Comparison of ENCODE assay signal across 17 cellular contexts in genomic region chr1:222914861-222915632, GRCh38.
DNase-seq lines count a peak whose midpoint lies in the region; ATAC-seq, FAIRE-seq and TF ChIP-seq lines count a peak whose summit lies in the region.
"Had no signal": no experiment of that assay in that cellular context is flagged by ENCODE, and none has a peak within 500 bp of the region (broad histone marks: within the 10 kb centered on the region; RNA-seq: fewer than 3 reads in every experiment).

No MANE protein-coding gene starts in this region.

- WGBS in pancreas, 2 donors: 96 to 97% methylated on average over 2 of the region's 2 CpGs

- no peaks in the 10 kb centered on the region for H4K20me1 ChIP-seq in PC-9 (ENCODE audit: insufficient read depth)

- H3K27ac ChIP-seq in PC-9 (peak overlapping the region; percentile 43; the same call in 1 of the 2 replicates), pancreas (no peak overlapping the region)
- H3K27ac ChIP-seq: esophagus muscularis mucosa, neutrophil had no signal

- FAIRE-seq in pancreas (lab: Jason Lieb, UNC): no peak
- FAIRE-seq: GM12891 had no signal

- intact Hi-C loops in PC-9 (cut with micrococcal nuclease; ENCODE audit: unreplicated experiment) (no loop called here), pancreas (cut with DNase I) (no loop called here), head of caudate nucleus (cut with DNase I) (no loop called here)

- POLR2A ChIA-PET in PC-9 (lab: Charles Lee; ENCODE audit: unreplicated experiment): no interaction called here

- TF ChIP-seq CTCF in PC-9 (conservative IDR thresholded peaks at IDR 0.05): 0 out of 2 replicates have a peak, but pooled peaks have one; percentile 24
- TF ChIP-seq CTCF in fibroblast of mammary gland (conservative IDR thresholded peaks at IDR 0.05; ENCODE audit: control insufficient read depth, insufficient read depth, low read depth, low read length): peak; percentile 45
- no peak for TF ChIP-seq CTCF in pancreas (IDR thresholded peaks at IDR 0.05)

- peaks cover 7% of the 10 kb centered on the region; the same call in 1 of the 2 replicates for H3F3A ChIP-seq in PC-9 (ENCODE audit: insufficient read depth, low read depth)

- H3K9me3 ChIP-seq in PC-9 (ENCODE audit: insufficient read depth, low read depth) (peaks cover 11% of the 10 kb centered on the region; the same call in 1 of the 2 replicates), pancreas (no peaks in the 10 kb centered on the region)

- H3K4me3 ChIP-seq in PC-9: no peak overlapping the region
- no peak overlapping the region for H3K4me3 ChIP-seq in fibroblast of mammary gland (ENCODE audit: control insufficient read depth, low read depth, low read length)
- H3K4me3 ChIP-seq in pancreas: no peak overlapping the region
- H3K4me3 ChIP-seq: esophagus muscularis mucosa had no signal

- no peaks in the 10 kb centered on the region for H3K9me2 ChIP-seq in PC-9 (ENCODE audit: insufficient read depth)

- H3K79me2 ChIP-seq in PC-9 (ENCODE audit: low read depth): no peaks in the 10 kb centered on the region

- H3K36me3 ChIP-seq in PC-9 (ENCODE audit: low read depth) (no peaks in the 10 kb centered on the region), pancreas (no peaks in the 10 kb centered on the region)
- H3K36me3 ChIP-seq: esophagus muscularis mucosa, neutrophil had no signal

- H2AFZ ChIP-seq in PC-9: no peak overlapping the region

- CTCF ChIA-PET in PC-9 (lab: Charles Lee): no interaction called here

- ATAC-seq in pancreas (peak in 3 of 4 donors; percentile 21 to 59 (median 24)), esophagus mucosa (no peak)

- in situ Hi-C loops in Caki2 (cut with HindIII; ENCODE audit: low pct_unique_long_range_greater_than_20kb, low sequenced_read_pairs): no loop called here

- H3K4me1 ChIP-seq in PC-9 (replicated peaks; ENCODE audit: insufficient read depth) (peaks cover 29% of the 10 kb centered on the region), pancreas (peaks cover 0 to 3% (median 0%) of the 10 kb centered on the region in 3 donors)

- H3K4me2 ChIP-seq in PC-9: peak overlapping the region; percentile 3; the same call in 1 of the 2 replicates

- no TSS peak for BruUV-seq in PC-9 (replicated peaks; lab: Mats Ljungman, UMichigan)

- DNase-seq in Caki2 (ENCODE audit: low read depth) (peak; percentile 39), PC-9 (peak in 1 of 2 experiments; percentile 80), fibroblast of mammary gland (ENCODE audit: low read depth) (peak; percentile 95), pancreas (no peak), head of caudate nucleus (no peak), GDM1 (lab: John Stamatoyannopoulos, UW) (no peak)
- DNase-seq in central memory CD4-positive, alpha-beta T cell: no peak
- DNase-seq: activated CD4-positive, alpha-beta T cell treated with anti-CD3 and anti-CD28 coated beads for 4 hours; activated naive CD8-positive, alpha-beta T cell treated with anti-CD3 and anti-CD28 coated beads, Interleukin-2, amount 10 ng/mL, durations not matched to agents 7 days and 5 days; DND-41; NCI-H2029 treated with DMSO at 0.1 percent for 48 hours; NCI-H748 treated with DMSO at 0.1 percent for 48 hours; RPMI8226 had no signal

- H3K27me3 ChIP-seq in PC-9 (ENCODE audit: insufficient read depth, low read depth) (no peaks in the 10 kb centered on the region), pancreas (no peaks in the 10 kb centered on the region)
- H3K27me3 ChIP-seq: esophagus muscularis mucosa, neutrophil had no signal

Comparison
In these comparisons a context has a peak if more than half of its experiments do, and no peak if none do; other contexts are left out.
1. DNase-seq: peak in Caki2 (single experiment) and fibroblast of mammary gland (single experiment); none in pancreas (0 of 6), central memory CD4-positive, alpha-beta T cell (single experiment), head of caudate nucleus (0 of 42) and GDM1 (single experiment).
2. CTCF ChIP-seq: peak in PC-9 (single experiment) and fibroblast of mammary gland (single experiment); none in pancreas (0 of 4).